ENCODE assay signal across 17 cellular contexts in genomic region chr14:97640031-97640430, GRCh38.
"Had no signal": no experiment of that assay in that cellular context is flagged by ENCODE, and none has a peak within 500 bp of the region (broad histone marks: within the 10 kb centered on the region; RNA-seq: fewer than 3 reads in every experiment).

No MANE protein-coding gene starts in this region.

- H3K36me3 ChIP-seq: gastrocnemius medialis, tibial artery had no signal

- H3K27me3 ChIP-seq: gastrocnemius medialis, hepatocyte, tibial artery had no signal

- H2AFZ ChIP-seq: hepatocyte had no signal

- H3K4me3 ChIP-seq: gastrocnemius medialis, hepatocyte, tibial artery had no signal

- H3K9me3 Mint-ChIP-seq: activated CD4-positive, alpha-beta memory T cell treated with anti-CD3 and anti-CD28 coated beads for 36 hours; immature natural killer cell; natural killer cell had no signal

- H3K4me3 Mint-ChIP-seq: activated CD4-positive, alpha-beta memory T cell treated with anti-CD3 and anti-CD28 coated beads for 36 hours; activated naive CD4-positive, alpha-beta T cell treated with anti-CD3 and anti-CD28 coated beads, Interleukin-2, amount 10 ng/mL, durations not matched to agents 7 days and 5 days; immature natural killer cell; natural killer cell had no signal

- H3K27me3 Mint-ChIP-seq: activated CD4-positive, alpha-beta memory T cell treated with anti-CD3 and anti-CD28 coated beads for 36 hours; activated naive CD4-positive, alpha-beta T cell treated with anti-CD3 and anti-CD28 coated beads, Interleukin-2, amount 10 ng/mL, durations not matched to agents 7 days and 5 days had no signal

- ATAC-seq: gastrocnemius medialis, left colon, natural killer cell, right cardiac atrium had no signal

- H3K79me2 ChIP-seq: hepatocyte had no signal

- H3K4me2 ChIP-seq: hepatocyte had no signal

- DNase-seq: activated CD4-positive, alpha-beta memory T cell treated with anti-CD3 and anti-CD28 coated beads for 36 hours; activated CD4-positive, CD25-positive, alpha-beta regulatory T cell; activated naive CD4-positive, alpha-beta T cell treated with anti-CD3 and anti-CD28 coated beads, Interleukin-2, amount 10 ng/mL, durations not matched to agents 7 days and 5 days; central memory CD4-positive, alpha-beta T cell; cortex of kidney; effector CD8-positive, alpha-beta T cell; gastrocnemius medialis; immature natural killer cell; left colon; natural killer cell; occipital lobe; small intestine; tibial artery had no signal

- H3K27ac Mint-ChIP-seq: activated CD4-positive, alpha-beta memory T cell treated with anti-CD3 and anti-CD28 coated beads for 36 hours; activated naive CD4-positive, alpha-beta T cell treated with anti-CD3 and anti-CD28 coated beads, Interleukin-2, amount 10 ng/mL, durations not matched to agents 7 days and 5 days; progenitor cell of endocrine pancreas had no signal

- H3K4me1 ChIP-seq: gastrocnemius medialis had no signal

- H3K9me3 ChIP-seq: gastrocnemius medialis, tibial artery had no signal

- H3K36me3 Mint-ChIP-seq: activated CD4-positive, alpha-beta memory T cell treated with anti-CD3 and anti-CD28 coated beads for 36 hours; immature natural killer cell; natural killer cell had no signal

- H3K27ac ChIP-seq: epithelial cell of prostate, gastrocnemius medialis, hepatocyte, tibial artery had no signal
